16 cellular contexts compared by ENCODE assay signal in genomic region chr1:224703702-224704408, GRCh38.
"Had no signal": no experiment of that assay in that cellular context is flagged by ENCODE, and none has a peak within 500 bp of the region (broad histone marks: within the 10 kb centered on the region; RNA-seq: fewer than 3 reads in every experiment).

No MANE protein-coding gene starts in this region.

- ATAC-seq: activated CD4-positive, CD25-positive, alpha-beta regulatory T cell treated with anti-CD3 and anti-CD28 coated beads, Interleukin-2, amount 50 U/mL, for 24 hours; left lobe of liver had no signal

- H3K36me3 ChIP-seq: ascending aorta, tibial nerve, uterus had no signal

- H3K9me3 ChIP-seq: ascending aorta, tibial nerve, uterus had no signal

- H3K27me3 ChIP-seq: ascending aorta, tibial nerve, uterus had no signal

- H3K4me1 ChIP-seq: ascending aorta, tibial nerve, uterus had no signal

- H3K27ac ChIP-seq: ascending aorta, coronary artery, tibial nerve, uterus had no signal

- H3K4me3 ChIP-seq: ascending aorta, coronary artery, lung, tibial nerve, uterus had no signal

- DNase-seq: activated CD4-positive, alpha-beta T cell treated with anti-CD3 and anti-CD28 coated beads, Interleukin-2, amount 50 U/mL, for 1 hour; activated CD8-positive, alpha-beta memory T cell treated with anti-CD3 and anti-CD28 coated beads for 24 hours; activated CD8-positive, alpha-beta memory T cell treated with anti-CD3 and anti-CD28 coated beads, Interleukin-2, amount 50 U/mL, for 48 hours; activated effector memory CD4-positive, alpha-beta T cell treated with Interleukin-2 at 50 U/mL for 16 hours; activated naive CD4-positive, alpha-beta T cell treated with anti-CD3 and anti-CD28 coated beads, Interleukin-2, amount 50 U/mL, for 16 hours; activated T-cell treated with anti-CD3 and anti-CD28 coated beads, Interleukin-2, amount 50 U/mL, for 48 hours; midbrain; nephron progenitor cell; stimulated activated naive CD4-positive, alpha-beta T cell treated with Interleukin-2 at 50 U/mL for 16 hours; uterus had no signal
